ENCODE assay signal across 15 cellular contexts in the genomic region with DNA sequence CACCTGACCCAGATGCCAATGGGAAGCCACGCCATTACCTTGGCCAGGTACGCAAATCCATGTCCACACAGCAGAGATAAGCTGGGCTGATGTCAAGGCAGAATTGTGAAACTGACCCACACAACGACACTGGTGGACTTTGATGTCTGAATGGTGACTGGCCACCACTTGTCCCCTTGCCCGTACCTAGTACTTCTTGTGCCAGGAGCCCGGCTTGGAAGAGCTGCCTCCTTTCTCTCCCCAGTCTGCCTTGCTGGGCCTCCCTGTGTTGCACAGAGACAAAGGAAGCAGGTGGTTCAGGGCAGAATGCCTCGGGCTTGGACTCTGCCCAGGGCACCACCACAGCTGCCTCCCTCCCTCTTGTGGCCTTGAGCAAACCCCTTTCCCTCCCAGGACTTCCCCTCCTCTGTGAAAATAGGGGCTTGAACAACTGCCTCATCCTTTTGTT. TPM values are rescaled to one million over a fixed set of nuclear protein-coding genes. Genes with fewer than 3 reads are reported as not detected.
DNase-seq lines count a peak whose midpoint lies in the region; ATAC-seq, FAIRE-seq and TF ChIP-seq lines count a peak whose summit lies in the region.
"Had no signal": no experiment of that assay in that cellular context is flagged by ENCODE, and none has a peak within 500 bp of the region (broad histone marks: within the 10 kb centered on the region; RNA-seq: fewer than 3 reads in every experiment).

No MANE protein-coding gene starts in this region.

- H3K9me3 Mint-ChIP-seq in brain, result no peaks in the 10 kb centered on the region
- H3K9me3 Mint-ChIP-seq: activated naive CD8-positive, alpha-beta T cell treated with anti-CD3 and anti-CD28 coated beads, Interleukin-2, amount 50 U/mL, for 24 hours had no signal

- H3K9ac ChIP-seq in mucosa of rectum (ENCODE audit: low read depth in 1 of 2, low read length in 2 of 2), result peak overlapping the region; percentile 68 to 74

- peaks cover 58% of the 10 kb centered on the region for H3K36me3 Mint-ChIP-seq in brain

- no peak overlapping the region for H3K4me3 ChIP-seq in AG04450 (ENCODE audit: low read depth, low read length)
- H3K4me3 ChIP-seq in mucosa of rectum (ENCODE audit: low read length in 2 of 2), result no peak overlapping the region
- H3K4me3 ChIP-seq: SJSA1 had no signal

- H3K4me1 ChIP-seq in mucosa of rectum (ENCODE audit: control insufficient read depth in 2 of 2, insufficient read depth in 2 of 2, low read length in 2 of 2), result peaks cover 29 to 42% of the 10 kb centered on the region in 2 donors

- CTCF ChIA-PET in AG04450 (lab: Charles Lee), result interaction anchor here (11.1 kb wide), 1 partner anchor 13 kb away, joined by 102 read pairs; no protein-coding TSS in a partner anchor

- TF ChIP-seq CTCF in AG04450 (IDR thresholded peaks at IDR 0.05; ENCODE audit: low read depth, low read length) (no peak), brain (conservative IDR thresholded peaks at IDR 0.05) (no peak)

- TF ChIP-seq POLR2A in GM12892 (IDR thresholded peaks at IDR 0.05; ENCODE audit: low read depth, low read length), result no peak

- peaks cover 47% of the 10 kb centered on the region for H3K4me1 Mint-ChIP-seq in brain

- peaks cover 65 to 67% of the 10 kb centered on the region in 2 donors for H3K36me3 ChIP-seq in mucosa of rectum (ENCODE audit: control insufficient read depth in 2 of 2, insufficient read depth in 2 of 2, low read length in 2 of 2)

- no peak for ATAC-seq in GM19023 (IDR thresholded peaks at IDR 0.05; ENCODE audit: unreplicated experiment)
- ATAC-seq in HG03439 (IDR thresholded peaks at IDR 0.05; ENCODE audit: unreplicated experiment), result no peak

- no peak overlapping the region for H3K4me3 Mint-ChIP-seq in brain
- H3K4me3 Mint-ChIP-seq: activated naive CD8-positive, alpha-beta T cell treated with anti-CD3 and anti-CD28 coated beads, Interleukin-2, amount 50 U/mL, for 24 hours had no signal

- FAIRE-seq in GM12892 (lab: Jason Lieb, UNC), result no peak
- FAIRE-seq: islet of Langerhans, urothelium cell line had no signal

- H3K27me3 ChIP-seq in AG04450 (ENCODE audit: control insufficient read depth, insufficient read depth, low read length) (no peaks in the 10 kb centered on the region), mucosa of rectum (ENCODE audit: control insufficient read depth in 2 of 2, insufficient read depth in 2 of 2, low read length in 2 of 2) (no peaks in the 10 kb centered on the region)
- H3K27me3 ChIP-seq: SJSA1 had no signal

- DNase-seq in AG04450 (ENCODE audit: low read depth, low spot score) (no peak), Kasumi-1 (lab: John Stamatoyannopoulos, UW) (peak; percentile 42 to 56), GM12892 (ENCODE audit: insufficient read length) (no peak), activated T-cell treated with anti-CD3 and anti-CD28 coated beads for 4 hours (no peak)
- DNase-seq: NCI-H1436 treated with DMSO at 0.1 percent for 48 hours had no signal

- H3K27ac Mint-ChIP-seq in brain, result peak overlapping the region in 4 of 5 experiments; percentile 76 to 91 (median 89)
- H3K27ac Mint-ChIP-seq: activated naive CD8-positive, alpha-beta T cell treated with anti-CD3 and anti-CD28 coated beads, Interleukin-2, amount 50 U/mL, for 24 hours had no signal

- POLR2A ChIA-PET in AG04450 (lab: Yijun Ruan, JAX), result interaction anchor here (1.2 to 1.5 kb wide), 2 partner anchors 10 to 13 kb away, joined by 3 read pairs; no protein-coding TSS in a partner anchor

- no peaks in the 10 kb centered on the region for H3K27me3 Mint-ChIP-seq in brain
- H3K27me3 Mint-ChIP-seq: activated naive CD8-positive, alpha-beta T cell treated with anti-CD3 and anti-CD28 coated beads, Interleukin-2, amount 50 U/mL, for 24 hours had no signal

- H3K9me3 ChIP-seq in AG04450 (ENCODE audit: control insufficient read depth, insufficient read depth, low read length) (no peaks in the 10 kb centered on the region; the same call in 1 of the 2 replicates), mucosa of rectum (ENCODE audit: control insufficient read depth in 2 of 2, low read length in 2 of 2) (no peaks in the 10 kb centered on the region)
- H3K9me3 ChIP-seq: SJSA1 had no signal

- peak overlapping the region; percentile 11 for H3K27ac ChIP-seq in AG04450 (ENCODE audit: low read depth, low read length)
- peak overlapping the region; percentile 83 to 84 for H3K27ac ChIP-seq in mucosa of rectum (ENCODE audit: low read depth in 2 of 2, low read length in 2 of 2)
- H3K27ac ChIP-seq: epithelial cell of prostate, SJSA1 had no signal

RNA-seq across cellular contexts. Expression of gene PTGES2, which starts 23.3 kb away (rescaled TPM):
- polyA plus RNA-seq in AG04450 (2011; rRNA removed), result 56.3 and 75.2 TPM in 2 replicates
- 50.5 and 68.7 TPM in 2 replicates for polyA minus RNA-seq in AG04450 (2011; rRNA and poly(A)+ RNA removed)
- 115 TPM for polyA plus RNA-seq in brain (ENCODE audit: insufficient read depth, low read depth, low replicate concordance)
- 49.9 TPM for polyA plus RNA-seq in GM12892 (2012; ENCODE audit: missing spikeins)

RNA-seq across cellular contexts. Expression of gene SLC25A25, which starts 36.2 kb away (rescaled TPM):
- polyA plus RNA-seq in AG04450 (2011; rRNA removed) (12.0 and 12.6 TPM in 2 replicates), brain (ENCODE audit: insufficient read depth, low read depth, low replicate concordance) (64.7 TPM)
- polyA minus RNA-seq in AG04450 (2011; rRNA and poly(A)+ RNA removed), result 20.6 TPM in 2 replicates
- 5.8 TPM for polyA plus RNA-seq in GM12892 (2012; ENCODE audit: missing spikeins)

RNA-seq across cellular contexts. Expression of gene NAIF1, which starts 37.1 kb away (rescaled TPM):
- polyA plus RNA-seq in AG04450 (2011; rRNA removed), result 7.5 and 8.9 TPM in 2 replicates
- 6.9 and 9.8 TPM in 2 replicates for polyA minus RNA-seq in AG04450 (2011; rRNA and poly(A)+ RNA removed)
- polyA plus RNA-seq in brain (ENCODE audit: insufficient read depth, low read depth, low replicate concordance), result 12.2 TPM
- polyA plus RNA-seq in GM12892 (2012; ENCODE audit: missing spikeins), result 6.5 TPM

RNA-seq across cellular contexts. Expression of gene LCN2, which starts 45.1 kb away (rescaled TPM):
- polyA plus RNA-seq in AG04450 (2011; rRNA removed) (not detected in 2 replicates), brain (ENCODE audit: insufficient read depth, low read depth, low replicate concordance) (not detected)
- not detected in 2 replicates for polyA minus RNA-seq in AG04450 (2011; rRNA and poly(A)+ RNA removed)
- not detected for polyA plus RNA-seq in GM12892 (2012; ENCODE audit: missing spikeins)
- polyA plus RNA-seq: BJ had no signal

RNA-seq across cellular contexts. Expression of gene BBLN, which starts 55.9 kb away (rescaled TPM):
- 48.1 and 64.2 TPM in 2 replicates for polyA plus RNA-seq in AG04450 (2011; rRNA removed)
- polyA minus RNA-seq in AG04450 (2011; rRNA and poly(A)+ RNA removed), result 15.2 and 16.8 TPM in 2 replicates
- 404 TPM for polyA plus RNA-seq in brain (ENCODE audit: insufficient read depth, low read depth, low replicate concordance)
- 27.5 TPM for polyA plus RNA-seq in GM12892 (2012; ENCODE audit: missing spikeins)

Comparison
In these comparisons a context has a peak if more than half of its experiments do, and no peak if none do; other contexts are left out.
1. DNase-seq: peak in Kasumi-1 (2 of 2); none in AG04450 (single experiment), GM12892 (single experiment) and activated T-cell treated with anti-CD3 and anti-CD28 coated beads for 4 hours (single experiment).